Comparison of ENCODE assay signal across 23 cellular contexts in genomic region chr7:121006731-121007315, GRCh38. TPM values are rescaled to one million over a fixed set of nuclear protein-coding genes. Genes with fewer than 3 reads are reported as not detected.
A peak's percentile ranks its signal among the peaks of the same experiment; 100 is the strongest.
DNase-seq lines count a peak whose midpoint lies in the region; FAIRE-seq and TF ChIP-seq lines count a peak whose summit lies in the region.
"Had no signal": no experiment of that assay in that cellular context is flagged by ENCODE, and none has a peak within 500 bp of the region (broad histone marks: within the 10 kb centered on the region; RNA-seq: fewer than 3 reads in every experiment).

No MANE protein-coding gene starts in this region.

- H2BK12ac ChIP-seq in H1 (ENCODE audit: low read depth, low read length): no peak overlapping the region

- H3K14ac ChIP-seq in H1 (ENCODE audit: insufficient read length): no peak overlapping the region

- no peak overlapping the region for H3K23ac ChIP-seq in H1 (ENCODE audit: insufficient read length)

- H3K4me2 ChIP-seq in mammary epithelial cell (ENCODE audit: insufficient read depth, low read depth, low read length) (no peak overlapping the region), H1 (ENCODE audit: insufficient read depth in 1 of 2, low read depth in 2 of 2, low read length in 2 of 2) (peak overlapping the region in 1 of 2 experiments; percentile 34; a peak in 1 of 4 replicates)

- no peak overlapping the region for H4K8ac ChIP-seq in H1 (ENCODE audit: extremely low read depth, insufficient read depth, low read length)

- no peak overlapping the region for H2BK20ac ChIP-seq in H1 (ENCODE audit: low read length)

- no peak overlapping the region for H2BK15ac ChIP-seq in H1 (ENCODE audit: low read length)

- TF ChIP-seq CTCF in breast epithelium (IDR thresholded peaks at IDR 0.05) (no peak), mammary epithelial cell (conservative IDR thresholded peaks at IDR 0.05 in 1 of 2, IDR thresholded peaks at IDR 0.05 in 1 of 2; ENCODE audit: extremely low read depth in 1 of 2, insufficient read depth in 1 of 2, low read depth in 1 of 2, low read length in 2 of 2) (no peak), H1 (IDR thresholded peaks at IDR 0.05; ENCODE audit: control extremely low read depth in 1 of 3, insufficient read depth in 1 of 3, low read depth in 1 of 3, low read length in 3 of 3) (no peak), tibial nerve (IDR thresholded peaks at IDR 0.05) (no peak), type B pancreatic cell (conservative IDR thresholded peaks at IDR 0.05) (no peak), Calu3 (IDR thresholded peaks at IDR 0.05; ENCODE audit: unreplicated experiment) (no peak)

- H3K9me3 ChIP-seq in breast epithelium: no peaks in the 10 kb centered on the region
- no peaks in the 10 kb centered on the region for H3K9me3 ChIP-seq in mammary epithelial cell (replicated peaks; ENCODE audit: insufficient read depth, low read length)
- H3K9me3 ChIP-seq in H1 (ENCODE audit: insufficient read depth in 2 of 2, low read depth in 1 of 2, low read length in 1 of 2): no peaks in the 10 kb centered on the region
- no peaks in the 10 kb centered on the region for H3K9me3 ChIP-seq in muscle layer of colon (ENCODE audit: low read length)
- no peaks in the 10 kb centered on the region for H3K9me3 ChIP-seq in tibial nerve
- H3K9me3 ChIP-seq: BLaER1 treated with 17β-estradiol and CSF1 and Interleukin-3, amounts not matched to agents 10 nM and 100 nM had no signal

- H3K4me3 ChIP-seq in breast epithelium: peak overlapping the region in 1 of 3 donors; percentile 26
- no peak overlapping the region for H3K4me3 ChIP-seq in mammary epithelial cell (replicated peaks in 1 of 3; ENCODE audit: insufficient read depth in 1 of 3, low read depth in 2 of 3, low read length in 3 of 3)
- no peak overlapping the region for H3K4me3 ChIP-seq in H1 (ENCODE audit: extremely low read depth in 1 of 4, insufficient read depth in 2 of 4, low read depth in 3 of 4, low read length in 4 of 4)
- H3K4me3 ChIP-seq in muscle layer of colon (ENCODE audit: low read depth in 1 of 2, low read length in 2 of 2): no peak overlapping the region
- H3K4me3 ChIP-seq in tibial nerve: no peak overlapping the region
- H3K4me3 ChIP-seq: BLaER1 treated with 17β-estradiol and CSF1 and Interleukin-3, amounts not matched to agents 10 nM and 100 nM; GM23248 had no signal

- H4K20me1 ChIP-seq in mammary epithelial cell (ENCODE audit: insufficient read depth, low read length) (no peaks in the 10 kb centered on the region), H1 (replicated peaks in 1 of 2; ENCODE audit: control insufficient read depth in 1 of 2, insufficient read depth in 2 of 2, low read length in 2 of 2) (no peaks in the 10 kb centered on the region)
- H4K20me1 ChIP-seq: BLaER1 treated with 17β-estradiol and CSF1 and Interleukin-3, amounts not matched to agents 10 nM and 100 nM had no signal

- no peaks in the 10 kb centered on the region for H3K79me1 ChIP-seq in H1 (ENCODE audit: low read depth, low read length)

- CTCF ChIA-PET in mammary epithelial cell (lab: Charles Lee; ENCODE audit: low non-redundant PET): no interaction called here
- CTCF ChIA-PET in H1 (lab: Charles Lee; ENCODE audit: partially characterized antibody): interaction anchor here (0.7 to 1.7 kb wide), 6 partner anchors 8 to 625 kb away, joined by 3 to 6 read pairs (median 4); partner anchors contain the start of gene CPED1
- CTCF ChIA-PET in Calu3 (lab: Charles Lee): interaction anchor here (0.7 kb wide), 2 partner anchors 76 to 276 kb away, joined by 3 to 5 read pairs; no protein-coding TSS in a partner anchor

- 73% methylated on average over 6 of the region's 6 CpGs for WGBS in mammary epithelial cell (ENCODE audit: low coverage, missing lambda C conversion rate)
- 68% methylated on average over 6 of the region's 6 CpGs; no CpG with 5 or more reads in 1 of the 2 experiments for WGBS in H1 (ENCODE audit: extremely low coverage in 1 of 2, insufficient coverage in 1 of 2, insufficient read length in 1 of 2, insufficient replicate concordance in 2 of 2, low coverage in 1 of 2, low lambda C conversion rate in 2 of 2, missing lambda C conversion rate in 1 of 2), 2 experiments
- WGBS in tibial nerve, 2 donors: 56 to 57% methylated on average over 6 of the region's 6 CpGs

- dilution Hi-C loops in mammary epithelial cell (cut with HindIII; ENCODE audit: low sequenced_read_pairs): no loop called here

- no peaks in the 10 kb centered on the region for H3K23me2 ChIP-seq in H1 (ENCODE audit: low read depth, low read length)

- POLR2A ChIA-PET in H1 (lab: Charles Lee; ENCODE audit: partially characterized antibody): no interaction called here

- no peak overlapping the region for H3K56ac ChIP-seq in H1 (replicated peaks; ENCODE audit: insufficient read length, low read depth, low read length)

- H3K27ac ChIP-seq in breast epithelium (peak overlapping the region; percentile 31 to 72), mammary epithelial cell (ENCODE audit: insufficient read depth, low read depth, low read length) (no peak overlapping the region), H1 (ENCODE audit: low read depth, low read length) (no peak overlapping the region), muscle layer of colon (ENCODE audit: low read depth, low read length) (peak overlapping the region; percentile 0), tibial nerve (peak overlapping the region in 3 of 4 donors; percentile 54 to 83 (median 77))
- H3K27ac ChIP-seq: 22Rv1; BLaER1 treated with 17β-estradiol and CSF1 and Interleukin-3, amounts not matched to agents 10 nM and 100 nM; epithelial cell of prostate; GM23248 had no signal

- H2BK5ac ChIP-seq in H1 (ENCODE audit: low read depth, low read length): no peak overlapping the region

- H3K4me3 Mint-ChIP-seq in type B pancreatic cell (no peak overlapping the region), Calu3 (ENCODE audit: low read depth, unreplicated experiment) (no peak overlapping the region)
- H3K4me3 Mint-ChIP-seq: activated naive CD8-positive, alpha-beta T cell treated with anti-CD3 and anti-CD28 coated beads, Interleukin-2, amount 50 U/mL, for 24 hours; activated T-cell treated with anti-CD3 and anti-CD28 coated beads, Interleukin-2, amount 50 U/mL, for 4 hours had no signal

- H3K36me3 ChIP-seq in breast epithelium: no peaks in the 10 kb centered on the region
- H3K36me3 ChIP-seq in mammary epithelial cell (ENCODE audit: insufficient read depth, low read length): no peaks in the 10 kb centered on the region
- no peaks in the 10 kb centered on the region for H3K36me3 ChIP-seq in H1 (ENCODE audit: control insufficient read depth in 2 of 4, insufficient read depth in 4 of 4, low read length in 3 of 4)
- no peaks in the 10 kb centered on the region for H3K36me3 ChIP-seq in muscle layer of colon (ENCODE audit: insufficient read depth, low read length)
- H3K36me3 ChIP-seq in tibial nerve: no peaks in the 10 kb centered on the region
- H3K36me3 ChIP-seq: BLaER1 treated with 17β-estradiol and CSF1 and Interleukin-3, amounts not matched to agents 10 nM and 100 nM had no signal

- H3K4me1 Mint-ChIP-seq in type B pancreatic cell (ENCODE audit: unreplicated experiment) (peaks cover 21% of the 10 kb centered on the region), Calu3 (ENCODE audit: low read depth, unreplicated experiment) (no peaks in the 10 kb centered on the region)
- H3K4me1 Mint-ChIP-seq: activated naive CD8-positive, alpha-beta T cell treated with anti-CD3 and anti-CD28 coated beads, Interleukin-2, amount 50 U/mL, for 24 hours had no signal

- H3K9me3 Mint-ChIP-seq in type B pancreatic cell (no peaks in the 10 kb centered on the region), Calu3 (ENCODE audit: low read depth, unreplicated experiment) (no peaks in the 10 kb centered on the region)
- H3K9me3 Mint-ChIP-seq: activated naive CD8-positive, alpha-beta T cell treated with anti-CD3 and anti-CD28 coated beads, Interleukin-2, amount 50 U/mL, for 24 hours; activated T-cell treated with anti-CD3 and anti-CD28 coated beads, Interleukin-2, amount 50 U/mL, for 4 hours had no signal

- H3K27ac Mint-ChIP-seq in type B pancreatic cell (no peak overlapping the region), Calu3 (ENCODE audit: unreplicated experiment) (no peak overlapping the region)
- H3K27ac Mint-ChIP-seq: activated naive CD8-positive, alpha-beta T cell treated with anti-CD3 and anti-CD28 coated beads, Interleukin-2, amount 50 U/mL, for 24 hours; progenitor cell of endocrine pancreas had no signal

- H3K4me1 ChIP-seq in breast epithelium: no peaks in the 10 kb centered on the region
- H3K4me1 ChIP-seq in mammary epithelial cell (ENCODE audit: insufficient read depth, low read length): no peaks in the 10 kb centered on the region
- H3K4me1 ChIP-seq in H1 (replicated peaks in 1 of 4; ENCODE audit: control insufficient read depth in 3 of 4, insufficient read depth in 4 of 4, low read length in 3 of 4): peaks cover 0 to 2% (median 0%) of the 10 kb centered on the region in 4 experiments; a peak in 3 of 7 replicates
- H3K4me1 ChIP-seq in muscle layer of colon (ENCODE audit: insufficient read depth, low read length): peaks cover 43% of the 10 kb centered on the region
- H3K4me1 ChIP-seq in tibial nerve: peaks cover 0 to 59% (median 2%) of the 10 kb centered on the region in 4 donors

- peak; percentile 65 for FAIRE-seq in H1 (lab: Jason Lieb, UNC)
- FAIRE-seq: islet of Langerhans had no signal

- no peak for TF ChIP-seq EP300 in H1 (IDR thresholded peaks at IDR 0.05; ENCODE audit: borderline replicate concordance in 1 of 2, low read depth in 2 of 2, low read length in 2 of 2)
- no peak for TF ChIP-seq EP300 in tibial nerve (IDR thresholded peaks at IDR 0.05)

- no peak overlapping the region for H2AK5ac ChIP-seq in H1 (ENCODE audit: low read depth, low read length)

- H3K79me2 ChIP-seq in mammary epithelial cell (ENCODE audit: insufficient read depth, low read length) (no peaks in the 10 kb centered on the region), H1 (ENCODE audit: control insufficient read depth in 1 of 2, insufficient read depth in 2 of 2, low read length in 2 of 2) (no peaks in the 10 kb centered on the region)

- BruUV-seq in mammary epithelial cell (replicated peaks; lab: Mats Ljungman, UMichigan) (no TSS peak), Calu3 (replicated peaks; lab: Mats Ljungman, UMichigan) (no TSS peak)

- H3K18ac ChIP-seq in H1 (ENCODE audit: extremely low read depth, low read length): no peak overlapping the region

- TF ChIP-seq RAD21 in H1 (IDR thresholded peaks at IDR 0.05 in 1 of 2, conservative IDR thresholded peaks at IDR 0.05 in 1 of 2; ENCODE audit: low read depth in 2 of 2, low read length in 2 of 2): no peak

- no peak overlapping the region for H3K9ac ChIP-seq in mammary epithelial cell (ENCODE audit: insufficient read depth, low read length)
- H3K9ac ChIP-seq in H1 (replicated peaks in 1 of 4; ENCODE audit: extremely low read depth in 1 of 4, low read depth in 3 of 4, low read length in 3 of 4): no peak overlapping the region
- H3K9ac ChIP-seq in muscle layer of colon (ENCODE audit: low read length): no peak overlapping the region
- H3K9ac ChIP-seq: BLaER1 treated with 17β-estradiol and CSF1 and Interleukin-3, amounts not matched to agents 10 nM and 100 nM; GM23248 had no signal

- peaks cover 6% of the 10 kb centered on the region for H3K27me3 Mint-ChIP-seq in type B pancreatic cell
- no peaks in the 10 kb centered on the region for H3K27me3 Mint-ChIP-seq in Calu3 (ENCODE audit: unreplicated experiment)

- H3K36me3 Mint-ChIP-seq in type B pancreatic cell: no peaks in the 10 kb centered on the region
- no peaks in the 10 kb centered on the region for H3K36me3 Mint-ChIP-seq in Calu3 (ENCODE audit: insufficient read depth, unreplicated experiment)

- no peak for DNase-seq in breast epithelium (ENCODE audit: low spot score in 2 of 2)
- DNase-seq in mammary epithelial cell: no peak
- DNase-seq in H1 (ENCODE audit: low read depth in 1 of 2, low spot score in 2 of 2): no peak
- no peak for DNase-seq in tibial nerve (ENCODE audit: low spot score in 2 of 2)
- DNase-seq in type B pancreatic cell (ENCODE audit: extremely low spot score, unreplicated experiment): no peak
- DNase-seq in NCI-H526 treated with DMSO at 0.1 percent for 48 hours (lab: John Stamatoyannopoulos, UW): no peak
- no peak for DNase-seq in Calu3
- DNase-seq: activated CD4-positive, alpha-beta T cell treated with anti-CD3 and anti-CD28 coated beads, Interleukin-2, amount 50 U/mL, for 48 hours; activated naive CD8-positive, alpha-beta T cell treated with anti-CD3 and anti-CD28 coated beads, Interleukin-2, amount 50 U/mL, for 24 hours; activated T-cell treated with anti-CD3 and anti-CD28 coated beads, Interleukin-2, amount 50 U/mL, for 4 hours; DMS53; glutamatergic neuron; GM23248; NCI-H187 treated with DMSO at 0.1 percent for 48 hours; NCI-H446 treated with DMSO at 0.1 percent for 48 hours; stimulated activated CD4-positive, alpha-beta T cell treated with anti-CD3 and anti-CD28 coated beads, Interleukin-2, amount 100 ng/mL, for 48 hours; T-helper 9 cell had no signal

- H3K27me3 ChIP-seq in breast epithelium: no peaks in the 10 kb centered on the region
- H3K27me3 ChIP-seq in mammary epithelial cell (ENCODE audit: insufficient read depth, low read length): no peaks in the 10 kb centered on the region
- no peaks in the 10 kb centered on the region for H3K27me3 ChIP-seq in H1 (replicated peaks in 1 of 4; ENCODE audit: control insufficient read depth in 3 of 4, extremely low read depth in 1 of 4, insufficient read depth in 3 of 4, low read length in 3 of 4)
- no peaks in the 10 kb centered on the region for H3K27me3 ChIP-seq in muscle layer of colon (ENCODE audit: control insufficient read depth in 1 of 2, insufficient read depth in 2 of 2, low read length in 2 of 2)
- H3K27me3 ChIP-seq in tibial nerve: no peaks in the 10 kb centered on the region
- H3K27me3 ChIP-seq: BLaER1 treated with 17β-estradiol and CSF1 and Interleukin-3, amounts not matched to agents 10 nM and 100 nM had no signal

- no peak overlapping the region for H4K91ac ChIP-seq in H1 (replicated peaks; ENCODE audit: insufficient read length, low read length)

- in situ Hi-C loops in mammary epithelial cell (cut with MboI; ENCODE audit: low sequenced_read_pairs in 2 of 2): no loop called here

- H2BK120ac ChIP-seq in H1 (replicated peaks; ENCODE audit: low read depth, low read length): no peak overlapping the region

- H2AFZ ChIP-seq in mammary epithelial cell (ENCODE audit: low read depth, low read length) (no peak overlapping the region), H1 (ENCODE audit: low read length) (peak overlapping the region; percentile 78)
- H2AFZ ChIP-seq: GM23248 had no signal

- no peak overlapping the region for H3K4ac ChIP-seq in H1 (replicated peaks; ENCODE audit: insufficient read length, low read depth, low read length)

- TF ChIP-seq POLR2A in breast epithelium (IDR thresholded peaks at IDR 0.05) (no peak), H1 (IDR thresholded peaks at IDR 0.05; ENCODE audit: control extremely low read depth in 1 of 2, low read depth in 2 of 2, low read length in 2 of 2) (no peak), tibial nerve (IDR thresholded peaks at IDR 0.05) (no peak)

- intact Hi-C loops in breast epithelium (cut with DNase I; ENCODE audit: low total_unique reads) (no loop called here), mammary epithelial cell (cut with micrococcal nuclease) (no loop called here), Calu3 (cut with micrococcal nuclease; ENCODE audit: unreplicated experiment) (no loop called here)

- no peak overlapping the region for H4K5ac ChIP-seq in H1 (ENCODE audit: insufficient read length, low read depth, low read length)

RNA-seq across cellular contexts. Expression of gene CPED1, which starts 18.3 kb away (rescaled TPM):
- total RNA-seq in breast epithelium: 10 to 100 TPM; 14.3 to 29.3 (median 15.4) TPM
- total RNA-seq in mammary epithelial cell: 1 to 10 TPM; 1.7 to 2.0 TPM
- polyA plus RNA-seq in mammary epithelial cell: 1.1 TPM
- polyA minus RNA-seq in mammary epithelial cell: 1.1 TPM
- 0.25 and 0.39 TPM in 2 replicates for total RNA-seq in H1 (2021; fragmentation: NEBNext Ultra II Directional; extraction: Animal tissue kit (Norgen Biotek cat#: 25700))
- polyA plus RNA-seq in H1 (2011; rRNA removed): 0.08 and 0.22 TPM in 2 replicates
- polyA plus RNA-seq in H1 (2011; cell fraction: cytosol; rRNA removed): 0.06 TPM
- polyA plus RNA-seq in H1 (2011; cell fraction: nucleus; rRNA removed): 0.21 TPM
- 0.05 to 0.23 TPM (median 0.17 TPM) in 4 replicates for polyA plus RNA-seq in H1 (2012, experiment 1 of 2)
- not detected for polyA plus RNA-seq in H1 (2012, experiment 2 of 2)
- polyA plus RNA-seq in H1 (2013, experiment 1 of 2): 0.22 TPM
- polyA plus RNA-seq in H1 (2013, experiment 2 of 2): 0.18 TPM
- polyA minus RNA-seq in H1 (2011; rRNA and poly(A)+ RNA removed): 0.51 and 1.0 TPM in 2 replicates
- polyA minus RNA-seq in H1 (2011; cell fraction: cytosol; rRNA and poly(A)+ RNA removed): not detected
- 1.1 TPM for polyA minus RNA-seq in H1 (2011; cell fraction: nucleus; rRNA and poly(A)+ RNA removed)
- total RNA-seq in tibial nerve: 10 to 100 TPM; 15.0 to 32.1 (median 21.8) TPM
- total RNA-seq in type B pancreatic cell (ENCODE audit: low replicate concordance): 0.88 and 45.4 TPM in 2 replicates
- total RNA-seq in Calu3 (2022): 0.24 and 0.76 TPM in 2 replicates

RNA-seq across cellular contexts. Expression of gene ING3, which starts 56.2 kb away (rescaled TPM):
- total RNA-seq in breast epithelium: 10 to 100 TPM; 14.6 to 19.0 (median 19.0) TPM
- total RNA-seq in mammary epithelial cell: 10 to 100 TPM; 11.7 TPM
- polyA plus RNA-seq in mammary epithelial cell: 7.3 TPM
- polyA minus RNA-seq in mammary epithelial cell: 4.1 TPM
- 13.9 and 17.7 TPM in 2 replicates for total RNA-seq in H1 (2021; fragmentation: NEBNext Ultra II Directional; extraction: Animal tissue kit (Norgen Biotek cat#: 25700))
- polyA plus RNA-seq in H1 (2011; rRNA removed): 3.1 and 6.0 TPM in 2 replicates
- 8.7 TPM for polyA plus RNA-seq in H1 (2011; cell fraction: cytosol; rRNA removed)
- 2.1 TPM for polyA plus RNA-seq in H1 (2011; cell fraction: nucleus; rRNA removed)
- 9.1 to 12.2 TPM (median 10.7 TPM) in 4 replicates for polyA plus RNA-seq in H1 (2012, experiment 1 of 2)
- 1.2 TPM for polyA plus RNA-seq in H1 (2012, experiment 2 of 2)
- 14.9 TPM for polyA plus RNA-seq in H1 (2013, experiment 1 of 2)
- polyA plus RNA-seq in H1 (2013, experiment 2 of 2): 14.5 TPM
- 7.7 and 10.5 TPM in 2 replicates for polyA minus RNA-seq in H1 (2011; rRNA and poly(A)+ RNA removed)
- 5.9 TPM for polyA minus RNA-seq in H1 (2011; cell fraction: cytosol; rRNA and poly(A)+ RNA removed)
- polyA minus RNA-seq in H1 (2011; cell fraction: nucleus; rRNA and poly(A)+ RNA removed): 16.4 TPM
- total RNA-seq in tibial nerve: 10 to 100 TPM in 2 of 4 donors, 1 to 10 TPM in 2; 9.4 to 21.3 (median 11.4) TPM
- total RNA-seq in type B pancreatic cell (ENCODE audit: low replicate concordance): 14.5 and 20.7 TPM in 2 replicates
- total RNA-seq in Calu3 (2022): 9.6 and 12.2 TPM in 2 replicates

Comparison
In these comparisons a context has a peak if more than half of its experiments do, and no peak if none do; other contexts are left out.
1. H3K27ac ChIP-seq: peak in breast epithelium (2 of 2), muscle layer of colon (single experiment) and tibial nerve (3 of 4); none in mammary epithelial cell (single experiment) and H1 (single experiment).